ENCODE assay signal across 9 cellular contexts in the genomic region with DNA sequence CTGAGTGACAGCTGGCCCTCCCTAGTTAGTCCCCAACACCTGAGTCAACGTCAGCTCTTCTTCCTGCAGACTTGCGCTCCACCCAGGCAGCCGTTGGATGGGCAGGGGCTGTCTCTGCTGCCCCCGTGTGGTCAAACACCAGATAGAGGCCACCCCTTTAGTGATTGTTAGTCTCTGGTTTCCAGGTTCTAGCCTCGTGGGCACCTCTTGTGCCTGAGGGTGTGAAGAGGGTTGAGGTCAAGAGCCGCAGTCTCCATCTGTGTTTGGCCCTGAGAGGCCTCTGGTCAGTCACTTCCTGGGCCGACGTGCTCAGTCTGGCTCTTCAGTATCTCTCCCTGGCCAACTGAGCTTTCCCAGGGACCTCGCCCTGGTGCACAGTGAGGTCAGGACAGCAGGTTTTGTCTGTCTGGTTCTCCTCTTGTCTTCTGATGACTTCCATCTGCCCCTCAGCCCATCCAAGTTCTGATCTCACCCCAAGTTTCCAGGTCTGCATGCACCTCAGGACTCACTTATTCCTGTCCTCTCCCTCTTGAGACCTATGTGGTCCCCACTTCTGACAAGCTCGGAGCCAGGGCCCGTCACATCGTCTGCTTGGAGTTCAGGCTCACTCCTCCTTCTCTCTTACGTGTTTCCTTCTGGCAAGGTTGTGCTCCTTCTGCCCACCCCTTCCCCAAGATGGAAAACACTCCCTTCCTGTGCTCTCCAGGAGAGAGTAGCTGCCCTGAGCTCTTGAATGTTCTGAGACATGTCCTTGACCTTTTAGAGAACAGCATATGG. TPM values are rescaled to one million over a fixed set of nuclear protein-coding genes. Genes with fewer than 3 reads are reported as not detected.
A peak's percentile ranks its signal among the peaks of the same experiment; 100 is the strongest.
DNase-seq lines count a peak whose midpoint lies in the region; ATAC-seq, FAIRE-seq and TF ChIP-seq lines count a peak whose summit lies in the region.
"Had no signal": no experiment of that assay in that cellular context is flagged by ENCODE, and none has a peak within 500 bp of the region (broad histone marks: within the 10 kb centered on the region; RNA-seq: fewer than 3 reads in every experiment).

No MANE protein-coding gene starts in this region.

- FAIRE-seq in endothelial cell of umbilical vein (lab: Jason Lieb, UNC): peak; percentile 80

- intact Hi-C loops in endothelial cell of umbilical vein (cut with micrococcal nuclease): no loop called here

- no peak for TF ChIP-seq POLR2A in endothelial cell of umbilical vein (IDR thresholded peaks at IDR 0.05; ENCODE audit: low read depth, low read length)

- H3K79me2 ChIP-seq in endothelial cell of umbilical vein (ENCODE audit: control insufficient read depth, insufficient read depth, low read length): no peaks in the 10 kb centered on the region

- H3K9me3 ChIP-seq in endothelial cell of umbilical vein (replicated peaks; ENCODE audit: control insufficient read depth, insufficient read depth, low read length) (no peaks in the 10 kb centered on the region), thoracic aorta (no peaks in the 10 kb centered on the region)

- H3K4me1 ChIP-seq in endothelial cell of umbilical vein (ENCODE audit: control insufficient read depth, extremely low read depth, insufficient read depth, low read length) (peaks cover 3% of the 10 kb centered on the region), thoracic aorta (ENCODE audit: control insufficient read depth in 1 of 2, low read depth in 2 of 2) (no peaks in the 10 kb centered on the region)

- DNase-seq in AG08396 (ENCODE audit: low spot score): peak; percentile 75
- peak; percentile 30 for DNase-seq in NCI-H526 treated with DMSO at 0.1 percent for 48 hours (lab: John Stamatoyannopoulos, UW)
- peak; percentile 20 to 41 for DNase-seq in activated CD8-positive, alpha-beta memory T cell treated with anti-CD3 and anti-CD28 coated beads for 1 hour (ENCODE audit: extremely low read depth in 1 of 2, low read depth in 1 of 2)
- DNase-seq in endothelial cell of umbilical vein (ENCODE audit: low read depth, low spot score): peak; percentile 52
- DNase-seq in thoracic aorta (ENCODE audit: low spot score): no peak
- no peak for DNase-seq in amniotic stem cell (lab: John Stamatoyannopoulos, UW)

- H2AFZ ChIP-seq in endothelial cell of umbilical vein (ENCODE audit: low read depth, low read length): no peak overlapping the region

- CTCF ChIA-PET in endothelial cell of umbilical vein (lab: Charles Lee): interaction anchor here (0.6 to 5.1 kb wide), 48 partner anchors 8 to 464 kb away, joined by 3 to 74 read pairs (median 5); a partner anchor contains a TSS

- peaks cover 8% of the 10 kb centered on the region for H3K4me1 Mint-ChIP-seq in nephron

- peak; percentile 90 to 91 for TF ChIP-seq CTCF in endothelial cell of umbilical vein (IDR thresholded peaks at IDR 0.05; ENCODE audit: extremely low read depth in 1 of 2, insufficient read depth in 1 of 2, low read depth in 1 of 2, low read length in 2 of 2)
- peak; percentile 74 to 80 (median 78) for TF ChIP-seq CTCF in nephron (IDR thresholded peaks at IDR 0.05; ENCODE audit: unreplicated experiment in 3 of 3)
- peak; percentile 78 for TF ChIP-seq CTCF in thoracic aorta (IDR thresholded peaks at IDR 0.05)

- ATAC-seq in GM21390 (IDR thresholded peaks at IDR 0.05; ENCODE audit: unreplicated experiment): peak; percentile 49
- ATAC-seq in thoracic aorta (ENCODE audit: insufficient number of reproducible peaks, low FRiP score, low read depth): no peak

- no peaks in the 10 kb centered on the region for H3K9me3 Mint-ChIP-seq in nephron
- H3K9me3 Mint-ChIP-seq: natural killer cell treated with Interleukin-12 subunit alpha and Interleukin-12 subunit beta and Interleukin-15 and Interleukin-18, amount 100 ng/mL, for 72 hours had no signal

- no peaks in the 10 kb centered on the region for H3K9me1 ChIP-seq in endothelial cell of umbilical vein (replicated peaks; ENCODE audit: control insufficient read depth, extremely low read depth, insufficient read depth, low read length)

- peaks cover 57% of the 10 kb centered on the region for H3K36me3 Mint-ChIP-seq in nephron (ENCODE audit: low read depth)
- H3K36me3 Mint-ChIP-seq: natural killer cell treated with Interleukin-12 subunit alpha and Interleukin-12 subunit beta and Interleukin-15 and Interleukin-18, amount 100 ng/mL, for 72 hours had no signal

- H3K36me3 ChIP-seq in endothelial cell of umbilical vein (ENCODE audit: control insufficient read depth in 2 of 2, extremely low read depth in 1 of 2, insufficient read depth in 2 of 2, low read length in 2 of 2): peaks cover 0 to 20% of the 10 kb centered on the region in 2 experiments
- H3K36me3 ChIP-seq in thoracic aorta: peaks cover 32% of the 10 kb centered on the region

- H4K20me1 ChIP-seq in endothelial cell of umbilical vein (replicated peaks; ENCODE audit: control insufficient read depth, extremely low read depth, insufficient read depth, low read length): no peaks in the 10 kb centered on the region

- H3K4me2 ChIP-seq in endothelial cell of umbilical vein (ENCODE audit: insufficient read depth, low read length): no peak overlapping the region

- no peak overlapping the region for H3K27ac ChIP-seq in endothelial cell of umbilical vein (ENCODE audit: insufficient read depth, low read depth, low read length)
- no peak overlapping the region for H3K27ac ChIP-seq in thoracic aorta

- BruUV-seq in endothelial cell of umbilical vein (replicated peaks; lab: Mats Ljungman, UMichigan): no TSS peak

- no peak overlapping the region for H3K4me3 ChIP-seq in endothelial cell of umbilical vein (replicated peaks in 1 of 3; ENCODE audit: insufficient read depth in 1 of 3, low read depth in 1 of 3, low read length in 3 of 3)
- no peak overlapping the region for H3K4me3 ChIP-seq in thoracic aorta

- H3K27me3 Mint-ChIP-seq in nephron (ENCODE audit: low read depth): no peaks in the 10 kb centered on the region

- dilution Hi-C loops in endothelial cell of umbilical vein (cut with MboI; ENCODE audit: extremely low pct_ligation_motif_present, low sequenced_read_pairs): no loop called here

- POLR2A ChIA-PET in endothelial cell of umbilical vein (lab: Charles Lee): interaction anchor here (0.5 kb wide), 1 partner anchor 37 kb away, joined by 3 read pairs; no protein-coding TSS in a partner anchor

- no peak overlapping the region for H3K27ac Mint-ChIP-seq in nephron
- H3K27ac Mint-ChIP-seq: natural killer cell treated with Interleukin-12 subunit alpha and Interleukin-12 subunit beta and Interleukin-15 and Interleukin-18, amount 100 ng/mL, for 72 hours had no signal

- no peak overlapping the region for H3K9ac ChIP-seq in endothelial cell of umbilical vein (replicated peaks; ENCODE audit: extremely low read depth, insufficient read depth, low read length)

- no peak overlapping the region for H3K4me3 Mint-ChIP-seq in nephron
- H3K4me3 Mint-ChIP-seq: natural killer cell treated with Interleukin-12 subunit alpha and Interleukin-12 subunit beta and Interleukin-15 and Interleukin-18, amount 100 ng/mL, for 72 hours had no signal

- H3K27me3 ChIP-seq in endothelial cell of umbilical vein (ENCODE audit: control insufficient read depth in 2 of 2, insufficient read depth in 2 of 2, low read length in 2 of 2): no peaks in the 10 kb centered on the region
- H3K27me3 ChIP-seq in thoracic aorta (replicated peaks; ENCODE audit: insufficient read depth): no peaks in the 10 kb centered on the region

TF ChIP-seq in endothelial cell of umbilical vein, 7 proteins besides CTCF, POLR2A, EP300 and RAD21:
- TF ChIP-seq FOS (IDR thresholded peaks at IDR 0.05; ENCODE audit: borderline replicate concordance, insufficient read depth, low read length): no peak

RNA-seq across cellular contexts. Expression of a gene that starts 20.9 kb away (rescaled TPM):
- total RNA-seq in endothelial cell of umbilical vein (85.6 and 85.7 TPM in 2 replicates), thoracic aorta (10 to 100 TPM; 47.4 to 67.6 TPM)
- polyA plus RNA-seq in endothelial cell of umbilical vein: 73.6 and 85.4 TPM in 2 replicates
- 59.3 and 62.7 TPM in 2 replicates for polyA plus RNA-seq in endothelial cell of umbilical vein (2011; cell fraction: cytosol; rRNA removed)
- 57.8 and 59.7 TPM in 2 replicates for polyA plus RNA-seq in endothelial cell of umbilical vein (2011; cell fraction: nucleus; rRNA removed)
- 122 and 135 TPM in 2 replicates for polyA plus RNA-seq in endothelial cell of umbilical vein (2012)
- polyA minus RNA-seq in endothelial cell of umbilical vein: 84.0 and 87.7 TPM in 2 replicates
- polyA minus RNA-seq in endothelial cell of umbilical vein (2011; cell fraction: cytosol; rRNA and poly(A)+ RNA removed): 47.2 TPM
- 19.2 and 25.1 TPM in 2 replicates for polyA minus RNA-seq in endothelial cell of umbilical vein (2011; cell fraction: nucleus; rRNA and poly(A)+ RNA removed)

RNA-seq across cellular contexts. Expression of a gene that starts 48.1 kb away (rescaled TPM):
- 0.58 TPM in 1 of 2 replicates, not detected in the other for total RNA-seq in endothelial cell of umbilical vein
- 0.18 and 0.29 TPM in 2 replicates for polyA plus RNA-seq in endothelial cell of umbilical vein
- polyA plus RNA-seq in endothelial cell of umbilical vein (2011; cell fraction: cytosol; rRNA removed): 0.15 and 0.17 TPM in 2 replicates
- 0.40 and 0.43 TPM in 2 replicates for polyA plus RNA-seq in endothelial cell of umbilical vein (2011; cell fraction: nucleus; rRNA removed)
- 0.11 and 0.95 TPM in 2 replicates for polyA plus RNA-seq in endothelial cell of umbilical vein (2012)
- 0.42 and 0.53 TPM in 2 replicates for polyA minus RNA-seq in endothelial cell of umbilical vein
- not detected for polyA minus RNA-seq in endothelial cell of umbilical vein (2011; cell fraction: cytosol; rRNA and poly(A)+ RNA removed)
- polyA minus RNA-seq in endothelial cell of umbilical vein (2011; cell fraction: nucleus; rRNA and poly(A)+ RNA removed): not detected in 2 replicates
- total RNA-seq in thoracic aorta: 10 to 100 TPM; 10.6 to 15.2 TPM
- total RNA-seq: natural killer cell treated with Interleukin-12 subunit alpha and Interleukin-12 subunit beta and Interleukin-15 and Interleukin-18, amount 100 ng/mL, for 72 hours had no signal

Comparison
In these comparisons a context has a peak if more than half of its experiments do, and no peak if none do; other contexts are left out.
1. DNase-seq: peak in AG08396 (single experiment), NCI-H526 treated with DMSO at 0.1 percent for 48 hours (single experiment), activated CD8-positive, alpha-beta memory T cell treated with anti-CD3 and anti-CD28 coated beads for 1 hour (2 of 2) and endothelial cell of umbilical vein (single experiment); none in thoracic aorta (single experiment) and amniotic stem cell (single experiment).
2. Peak in every context shown above with its lines, with median percentiles within 50 percentile points of each other: CTCF ChIP-seq.